In the genomic region with DNA sequence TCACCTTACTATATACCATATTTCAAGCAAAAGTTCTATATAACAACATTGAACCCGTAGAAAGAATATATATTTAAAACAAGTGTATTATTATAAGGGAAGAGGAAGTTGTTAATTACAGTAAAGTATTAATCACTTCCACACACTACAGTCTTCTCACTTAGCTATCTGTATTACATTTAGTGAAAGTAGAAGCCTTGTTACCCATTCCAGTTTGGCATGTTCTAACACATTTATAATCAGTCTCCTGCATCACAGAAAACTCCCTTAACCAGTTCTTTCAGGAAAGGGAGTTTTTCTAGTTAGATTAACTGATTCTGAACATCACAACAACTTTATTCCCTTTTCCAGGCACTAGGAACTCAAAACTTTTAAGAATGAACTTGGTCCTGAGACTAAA, we compare ENCODE assay signal across 14 cellular contexts. TPM values are rescaled to one million over a fixed set of nuclear protein-coding genes. Genes with fewer than 3 reads are reported as not detected.
DNase-seq lines count a peak whose midpoint lies in the region; ATAC-seq and TF ChIP-seq lines count a peak whose summit lies in the region.
"Had no signal": no experiment of that assay in that cellular context is flagged by ENCODE, and none has a peak within 500 bp of the region (broad histone marks: within the 10 kb centered on the region; RNA-seq: fewer than 3 reads in every experiment).

No MANE protein-coding gene starts in this region.

- H3K9me3 Mint-ChIP-seq in activated naive CD4-positive, alpha-beta T cell treated with anti-CD3 and anti-CD28 coated beads for 36 hours = no peaks in the 10 kb centered on the region
- no peaks in the 10 kb centered on the region for H3K9me3 Mint-ChIP-seq in stimulated activated memory B cell treated with anti-CD40 and anti-IgM and Interleukin-4, amounts not matched to agents 10 μg/mL and 1 μg/mL and 100 μg/mL, for 72 hours
- H3K9me3 Mint-ChIP-seq: HFFc6; stimulated activated naive B cell treated with anti-CD40 and anti-IgM and Interleukin-4, amounts not matched to agents 10 μg/mL and 1 μg/mL and 100 μg/mL, for 72 hours had no signal

- H3K27ac ChIP-seq in RWPE1 = no peak overlapping the region
- H3K27ac ChIP-seq in esophagus squamous epithelium = peak overlapping the region in 3 of 4 donors; percentile 69 to 76 (median 75)
- H3K27ac ChIP-seq in colonic mucosa = no peak overlapping the region
- H3K27ac ChIP-seq in right cardiac atrium (ENCODE audit: low read length) = no peak overlapping the region

- no peaks in the 10 kb centered on the region for H3K27me3 ChIP-seq in esophagus squamous epithelium
- no peaks in the 10 kb centered on the region for H3K27me3 ChIP-seq in colonic mucosa
- no peaks in the 10 kb centered on the region for H3K27me3 ChIP-seq in right cardiac atrium (ENCODE audit: control insufficient read depth, insufficient read depth)

- 3 to 14% methylated on average over 1 of the region's 1 CpG for WGBS in esophagus squamous epithelium, 2 donors
- 26% methylated on average over 1 of the region's 1 CpG for WGBS in right cardiac atrium

- intact Hi-C loops in activated naive CD4-positive, alpha-beta T cell treated with anti-CD3 and anti-CD28 coated beads for 36 hours (cut with micrococcal nuclease) = no loop called here
- intact Hi-C loops in esophagus squamous epithelium (cut with DNase I) = no loop called here
- intact Hi-C loops in colonic mucosa (cut with DNase I) = no loop called here
- intact Hi-C loops in right cardiac atrium (cut with DNase I) = no loop called here

- peak overlapping the region; percentile 76 for H3K27ac Mint-ChIP-seq in activated naive CD4-positive, alpha-beta T cell treated with anti-CD3 and anti-CD28 coated beads for 36 hours
- peak overlapping the region; percentile 53 for H3K27ac Mint-ChIP-seq in stimulated activated memory B cell treated with anti-CD40 and anti-IgM and Interleukin-4, amounts not matched to agents 10 μg/mL and 1 μg/mL and 100 μg/mL, for 72 hours

- H3K4me1 Mint-ChIP-seq in activated naive CD4-positive, alpha-beta T cell treated with anti-CD3 and anti-CD28 coated beads for 36 hours (ENCODE audit: low read depth) = peaks cover 83% of the 10 kb centered on the region
- H3K4me1 Mint-ChIP-seq in stimulated activated memory B cell treated with anti-CD40 and anti-IgM and Interleukin-4, amounts not matched to agents 10 μg/mL and 1 μg/mL and 100 μg/mL, for 72 hours = peaks cover 76% of the 10 kb centered on the region

- CTCF ChIA-PET in activated naive CD4-positive, alpha-beta T cell treated with anti-CD3 and anti-CD28 coated beads for 36 hours (lab: Charles Lee) = interaction anchor here (1.0 to 1.5 kb wide), 2 partner anchors 17 to 125 kb away, joined by 3 to 5 read pairs; no protein-coding TSS in a partner anchor
- CTCF ChIA-PET in RWPE1 (lab: Yijun Ruan, JAX) = no interaction called here

- H3K4me1 ChIP-seq in esophagus squamous epithelium = peaks cover 33 to 99% (median 56%) of the 10 kb centered on the region in 3 donors
- peaks cover 17% of the 10 kb centered on the region for H3K4me1 ChIP-seq in colonic mucosa
- H3K4me1 ChIP-seq in right cardiac atrium (ENCODE audit: control insufficient read depth, insufficient read depth, low read length) = peaks cover 8% of the 10 kb centered on the region

- TF ChIP-seq CTCF in RWPE1 (conservative IDR thresholded peaks at IDR 0.05; ENCODE audit: low read depth) (no peak), esophagus squamous epithelium (IDR thresholded peaks at IDR 0.05) (no peak), colonic mucosa (IDR thresholded peaks at IDR 0.05) (no peak)

- H3K4me3 Mint-ChIP-seq in activated naive CD4-positive, alpha-beta T cell treated with anti-CD3 and anti-CD28 coated beads for 36 hours = peak overlapping the region; percentile 17
- H3K4me3 Mint-ChIP-seq in stimulated activated memory B cell treated with anti-CD40 and anti-IgM and Interleukin-4, amounts not matched to agents 10 μg/mL and 1 μg/mL and 100 μg/mL, for 72 hours = no peak overlapping the region

- H3K36me3 ChIP-seq in esophagus squamous epithelium (peaks cover 0 to 4% (median 0%) of the 10 kb centered on the region in 3 donors), colonic mucosa (no peaks in the 10 kb centered on the region)

- no peaks in the 10 kb centered on the region for H3K27me3 Mint-ChIP-seq in activated naive CD4-positive, alpha-beta T cell treated with anti-CD3 and anti-CD28 coated beads for 36 hours (ENCODE audit: low read depth)
- no peaks in the 10 kb centered on the region for H3K27me3 Mint-ChIP-seq in stimulated activated memory B cell treated with anti-CD40 and anti-IgM and Interleukin-4, amounts not matched to agents 10 μg/mL and 1 μg/mL and 100 μg/mL, for 72 hours
- H3K27me3 Mint-ChIP-seq: stimulated activated naive B cell treated with anti-CD40 and anti-IgM and Interleukin-4, amounts not matched to agents 10 μg/mL and 1 μg/mL and 100 μg/mL, for 72 hours had no signal

- no peak overlapping the region for H3K9ac ChIP-seq in colonic mucosa (ENCODE audit: low read depth in 2 of 2, low read length in 2 of 2)

- no peak for TF ChIP-seq POLR2A in esophagus squamous epithelium (IDR thresholded peaks at IDR 0.05)

- H3K9me3 ChIP-seq in esophagus squamous epithelium = no peaks in the 10 kb centered on the region
- H3K9me3 ChIP-seq in colonic mucosa = no peaks in the 10 kb centered on the region
- no peaks in the 10 kb centered on the region for H3K9me3 ChIP-seq in right cardiac atrium (ENCODE audit: control insufficient read depth, low read length)

- peaks cover 5% of the 10 kb centered on the region for H3K36me3 Mint-ChIP-seq in activated naive CD4-positive, alpha-beta T cell treated with anti-CD3 and anti-CD28 coated beads for 36 hours (ENCODE audit: low read depth)
- H3K36me3 Mint-ChIP-seq in stimulated activated memory B cell treated with anti-CD40 and anti-IgM and Interleukin-4, amounts not matched to agents 10 μg/mL and 1 μg/mL and 100 μg/mL, for 72 hours = peaks cover 6% of the 10 kb centered on the region

- no peak for DNase-seq in activated naive CD4-positive, alpha-beta T cell treated with anti-CD3 and anti-CD28 coated beads for 36 hours
- DNase-seq in activated naive CD4-positive, alpha-beta T cell treated with anti-CD3 and anti-CD28 coated beads, Interleukin-2, amount 50 U/mL, for 16 hours = no peak
- peak; percentile 82 for DNase-seq in RWPE1 (ENCODE audit: low spot score)
- no peak for DNase-seq in esophagus squamous epithelium (lab: John Stamatoyannopoulos, UW)
- no peak for DNase-seq in cerebellar nuclear complex (lab: John Stamatoyannopoulos, UW)
- no peak for DNase-seq in colonic mucosa
- DNase-seq in right cardiac atrium = no peak
- DNase-seq: activated CD4-positive, alpha-beta T cell treated with anti-CD3 and anti-CD28 coated beads for 4 hours; activated effector memory CD4-positive, alpha-beta T cell treated with anti-CD3 and anti-CD28 coated beads, Interleukin-2, amount 50 U/mL, for 16 hours; caudate nucleus; HFFc6; NCI-H1694 treated with DMSO at 0.1 percent for 48 hours; stimulated activated naive B cell treated with anti-CD40 and anti-IgM and Interleukin-4, amounts not matched to agents 10 μg/mL and 1 μg/mL and 100 μg/mL, for 72 hours had no signal

- POLR2A ChIA-PET in RWPE1 (lab: Yijun Ruan, JAX; ENCODE audit: low non-redundant PET) = no interaction called here

- H3K4me3 ChIP-seq in esophagus squamous epithelium = no peak overlapping the region
- H3K4me3 ChIP-seq in colonic mucosa = no peak overlapping the region
- no peak overlapping the region for H3K4me3 ChIP-seq in right cardiac atrium (ENCODE audit: low read length)

- ATAC-seq in stimulated activated memory B cell treated with anti-CD40 and anti-IgM and Interleukin-4, amounts not matched to agents 10 μg/mL and 1 μg/mL and 100 μg/mL, for 72 hours = no peak
- ATAC-seq in right cardiac atrium = no peak

RNA-seq across cellular contexts. Expression of a gene that starts 6.9 kb away (rescaled TPM):
- total RNA-seq in activated naive CD4-positive, alpha-beta T cell treated with anti-CD3 and anti-CD28 coated beads for 36 hours = 10 to 100 TPM; 61.1 to 64.2 TPM
- total RNA-seq in esophagus squamous epithelium (10 to 100 TPM; 36.7 to 56.5 (median 42.8) TPM), colonic mucosa (100 to 1,000 TPM in 1 of 2 donors, 10 to 100 TPM in 1; 78.5 to 108 TPM), right cardiac atrium (10 to 100 TPM; 45.3 to 57.3 (median 48.2) TPM)
- polyA plus RNA-seq in right cardiac atrium = 22.9 TPM

Comparison
In these comparisons a context has a peak if more than half of its experiments do, and no peak if none do; other contexts are left out.
1. H3K27ac ChIP-seq: peak in esophagus squamous epithelium (3 of 4); none in RWPE1 (single experiment), colonic mucosa (single experiment) and right cardiac atrium (single experiment).